In the genomic region with DNA sequence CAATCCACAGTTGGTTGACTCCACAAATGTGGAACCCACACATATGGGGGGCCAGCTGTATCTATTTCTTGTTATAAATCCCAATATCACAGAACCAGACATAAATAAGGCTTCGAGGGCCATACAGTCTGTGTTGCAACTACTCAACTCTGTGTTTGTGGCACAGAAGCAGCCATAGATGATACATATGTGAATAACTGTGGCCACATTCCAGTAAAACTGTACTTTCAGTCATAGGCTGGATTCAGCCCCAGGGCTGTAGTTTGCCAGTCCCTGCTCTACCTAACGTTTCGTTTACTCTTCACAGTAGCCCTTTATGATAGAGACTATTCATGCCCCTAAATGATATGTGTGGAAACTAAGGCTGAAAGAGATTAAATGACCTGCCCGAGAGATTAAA, we compare ENCODE assay signal across 28 cellular contexts. TPM values are rescaled to one million over a fixed set of nuclear protein-coding genes. Genes with fewer than 3 reads are reported as not detected.
"Had no signal": no experiment of that assay in that cellular context is flagged by ENCODE, and none has a peak within 500 bp of the region (broad histone marks: within the 10 kb centered on the region; RNA-seq: fewer than 3 reads in every experiment).

No MANE protein-coding gene starts in this region.

- H3K27me3 Mint-ChIP-seq: type B pancreatic cell had no signal

- H3K9me3 ChIP-seq: adrenal gland, gastroesophageal sphincter, mucosa of descending colon, testis, vagina had no signal

- ATAC-seq: activated T-cell treated with anti-CD3 and anti-CD28 coated beads, Interleukin-2, amount 50 U/mL, for 4 hours; gastroesophageal sphincter; left colon; mucosa of descending colon; sciatic nerve; stimulated activated memory B cell treated with anti-CD40 and anti-IgM and Interleukin-4, amounts not matched to agents 10 μg/mL and 1 μg/mL and 100 μg/mL, for 72 hours; T-cell had no signal

- H3K4me1 Mint-ChIP-seq: endodermal cell had no signal

- H3K36me3 ChIP-seq: adrenal gland, gastroesophageal sphincter, vagina had no signal

- DNase-seq: activated CD4-positive, alpha-beta T cell treated with anti-CD3 and anti-CD28 coated beads for 1 hour; activated CD8-positive, alpha-beta memory T cell treated with anti-CD3 and anti-CD28 coated beads, Interleukin-2, amount 50 U/mL, for 4 hours; activated naive CD4-positive, alpha-beta T cell; activated T-cell treated with anti-CD3 and anti-CD28 coated beads, Interleukin-2, amount 50 U/mL, for 4 hours; adrenal gland; cerebellar nuclear complex; endodermal cell; erythroblast; head of caudate nucleus; hypothalamus; left colon; mesenchymal stem cell; mucosa of descending colon; occipital lobe; small intestine; stimulated activated CD4-positive, alpha-beta T cell treated with anti-CD3 and anti-CD28 coated beads, Interleukin-2, amount 100 ng/mL, for 24 hours; T-cell; T-helper 9 cell; testis had no signal

- H3K27me3 ChIP-seq: adrenal gland, gastroesophageal sphincter, testis, vagina had no signal

- H3K4me3 Mint-ChIP-seq: activated naive CD8-positive, alpha-beta T cell; activated T-cell treated with anti-CD3 and anti-CD28 coated beads, Interleukin-2, amount 50 U/mL, for 4 hours; endodermal cell; neural crest cell; stimulated activated memory B cell treated with anti-CD40 and anti-IgM and Interleukin-4, amounts not matched to agents 10 μg/mL and 1 μg/mL and 100 μg/mL, for 72 hours; T-cell; type B pancreatic cell had no signal

- H3K9me3 Mint-ChIP-seq: activated T-cell treated with anti-CD3 and anti-CD28 coated beads, Interleukin-2, amount 50 U/mL, for 4 hours; activated T-helper 2 cell treated with anti-CD3 and anti-CD28 coated beads, Interferon-gamma antibody, Interleukin-2, Interleukin-4, amounts not matched to agents 10 μg/mL and 5 μg/mL and 100 μg/mL, durations not matched to agents 14 hours and 24 hours and 36 hours; type B pancreatic cell had no signal

- H3K27ac Mint-ChIP-seq: activated naive CD8-positive, alpha-beta T cell; activated T-helper 2 cell treated with anti-CD3 and anti-CD28 coated beads, Interferon-gamma antibody, Interleukin-2, Interleukin-4, amounts not matched to agents 10 μg/mL and 5 μg/mL and 100 μg/mL, durations not matched to agents 14 hours and 24 hours and 36 hours; endodermal cell; stimulated activated memory B cell treated with anti-CD40 and anti-IgM and Interleukin-4, amounts not matched to agents 10 μg/mL and 1 μg/mL and 100 μg/mL, for 72 hours; T-cell; type B pancreatic cell had no signal

- H3K27ac ChIP-seq: adrenal gland, coronary artery, gastroesophageal sphincter, testis, vagina had no signal

- H3K4me1 ChIP-seq: adrenal gland, gastroesophageal sphincter, testis, vagina had no signal

- H3K36me3 Mint-ChIP-seq: activated naive CD8-positive, alpha-beta T cell; stimulated activated memory B cell treated with anti-CD40 and anti-IgM and Interleukin-4, amounts not matched to agents 10 μg/mL and 1 μg/mL and 100 μg/mL, for 72 hours; T-cell; type B pancreatic cell had no signal

- H3K4me3 ChIP-seq: adrenal gland, coronary artery, gastroesophageal sphincter, mucosa of descending colon, testis, vagina had no signal

RNA-seq across cellular contexts. Expression of gene FHAD1, which starts 48.7 kb away (rescaled TPM):
- total RNA-seq: activated T-helper 2 cell treated with anti-CD3 and anti-CD28 coated beads, Interferon-gamma antibody, Interleukin-2, Interleukin-4, amounts not matched to agents 10 μg/mL and 5 μg/mL and 100 μg/mL, durations not matched to agents 14 hours and 24 hours and 36 hours; vagina had no signal
